Comparison of ENCODE assay signal across 18 cellular contexts in the genomic region with DNA sequence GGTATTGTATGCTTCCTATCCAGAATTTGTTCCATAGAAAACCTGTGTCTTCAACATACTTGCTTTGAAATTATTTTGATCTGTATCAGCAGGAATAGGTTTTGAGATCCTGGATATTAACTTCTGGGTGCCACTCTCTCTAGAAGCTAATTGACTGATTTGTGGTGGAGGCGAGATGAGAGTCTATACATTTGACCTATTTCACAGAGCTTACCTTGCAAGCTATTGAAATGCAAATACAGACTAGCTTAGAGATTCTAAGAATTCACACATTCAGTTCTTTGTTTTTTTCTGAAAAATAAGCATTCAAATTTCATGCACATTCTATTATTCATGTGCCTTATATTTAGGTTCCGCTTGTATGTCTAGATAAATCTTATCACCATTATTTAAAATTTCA.
DNase-seq lines count a peak whose midpoint lies in the region; ATAC-seq, FAIRE-seq and TF ChIP-seq lines count a peak whose summit lies in the region.
"Had no signal": no experiment of that assay in that cellular context is flagged by ENCODE, and none has a peak within 500 bp of the region (broad histone marks: within the 10 kb centered on the region; RNA-seq: fewer than 3 reads in every experiment).

No MANE protein-coding gene starts in this region.

- BruUV-seq in endothelial cell of umbilical vein (replicated peaks; lab: Mats Ljungman, UMichigan), result no TSS peak

- intact Hi-C loops in endothelial cell of umbilical vein (cut with micrococcal nuclease), result loop anchor here (10.0 kb wide), 2 partner anchors 462 to 1368 kb away; no protein-coding TSS in a partner anchor

- no peak overlapping the region for H3K4me3 ChIP-seq in KMS-11 (IDR thresholded peaks at IDR 0.05; ENCODE audit: insufficient read depth, low read depth, low read length)
- no peak overlapping the region for H3K4me3 ChIP-seq in endothelial cell of umbilical vein (replicated peaks in 1 of 3; ENCODE audit: insufficient read depth in 1 of 3, low read depth in 1 of 3, low read length in 3 of 3)

- H3K36me3 Mint-ChIP-seq in activated naive CD4-positive, alpha-beta T cell treated with anti-CD3 and anti-CD28 coated beads, Interleukin-2, amount 10 ng/mL, durations not matched to agents 7 days and 5 days, result peaks cover 20% of the 10 kb centered on the region
- no peaks in the 10 kb centered on the region for H3K36me3 Mint-ChIP-seq in stimulated activated effector memory CD8-positive, alpha-beta T cell treated with anti-CD3 and anti-CD28 coated beads, Interleukin-12 subunit alpha, Interleukin-12 subunit beta, amount 100 ng/mL, for 72 hours
- H3K36me3 Mint-ChIP-seq: CD4-positive, alpha-beta memory T cell had no signal

- TF ChIP-seq POLR2A in endothelial cell of umbilical vein (IDR thresholded peaks at IDR 0.05; ENCODE audit: low read depth, low read length), result no peak

- H3K36me3 ChIP-seq in KMS-11 (ENCODE audit: insufficient read depth), result no peaks in the 10 kb centered on the region
- H3K36me3 ChIP-seq in endothelial cell of umbilical vein (ENCODE audit: control insufficient read depth in 2 of 2, extremely low read depth in 1 of 2, insufficient read depth in 2 of 2, low read length in 2 of 2), result no peaks in the 10 kb centered on the region

- no peaks in the 10 kb centered on the region for H3K79me2 ChIP-seq in KMS-11 (ENCODE audit: insufficient read depth, low read depth)
- peaks cover 41% of the 10 kb centered on the region for H3K79me2 ChIP-seq in endothelial cell of umbilical vein (ENCODE audit: control insufficient read depth, insufficient read depth, low read length)

- H2AFZ ChIP-seq in KMS-11 (ENCODE audit: low read depth) (no peak overlapping the region), endothelial cell of umbilical vein (ENCODE audit: low read depth, low read length) (no peak overlapping the region)

- peak overlapping the region; percentile 24 for H3K27ac Mint-ChIP-seq in activated naive CD4-positive, alpha-beta T cell treated with anti-CD3 and anti-CD28 coated beads, Interleukin-2, amount 10 ng/mL, durations not matched to agents 7 days and 5 days
- peak overlapping the region; percentile 57 for H3K27ac Mint-ChIP-seq in stimulated activated effector memory CD8-positive, alpha-beta T cell treated with anti-CD3 and anti-CD28 coated beads, Interleukin-12 subunit alpha, Interleukin-12 subunit beta, amount 100 ng/mL, for 72 hours
- H3K27ac Mint-ChIP-seq: CD4-positive, alpha-beta memory T cell had no signal

- dilution Hi-C loops in endothelial cell of umbilical vein (cut with MboI; ENCODE audit: extremely low pct_ligation_motif_present, low sequenced_read_pairs), result no loop called here

- no peak for FAIRE-seq in endothelial cell of umbilical vein (lab: Jason Lieb, UNC)
- FAIRE-seq: D721Med, GM19239 had no signal

- no peak overlapping the region for H3K27ac ChIP-seq in KMS-11
- peak overlapping the region; percentile 84 for H3K27ac ChIP-seq in endothelial cell of umbilical vein (ENCODE audit: insufficient read depth, low read depth, low read length)
- H3K27ac ChIP-seq: HL-60 had no signal

- H3K4me1 Mint-ChIP-seq in activated naive CD4-positive, alpha-beta T cell treated with anti-CD3 and anti-CD28 coated beads, Interleukin-2, amount 10 ng/mL, durations not matched to agents 7 days and 5 days, result peaks cover 54% of the 10 kb centered on the region
- H3K4me1 Mint-ChIP-seq in stimulated activated effector memory CD8-positive, alpha-beta T cell treated with anti-CD3 and anti-CD28 coated beads, Interleukin-12 subunit alpha, Interleukin-12 subunit beta, amount 100 ng/mL, for 72 hours, result peaks cover 56% of the 10 kb centered on the region

- ATAC-seq in stimulated activated effector memory CD8-positive, alpha-beta T cell treated with anti-CD3 and anti-CD28 coated beads, Interleukin-12 subunit alpha, Interleukin-12 subunit beta, amount 100 ng/mL, for 72 hours, result no peak
- ATAC-seq: PC-3 had no signal

- POLR2A ChIA-PET in endothelial cell of umbilical vein (lab: Charles Lee), result interaction anchor here (5.7 kb wide), 1 partner anchor 13 kb away, joined by 76 read pairs; no protein-coding TSS in a partner anchor

- CTCF ChIA-PET in activated naive CD4-positive, alpha-beta T cell treated with anti-CD3 and anti-CD28 coated beads, Interleukin-2, amount 10 ng/mL, durations not matched to agents 7 days and 5 days (lab: Charles Lee), result interaction anchor here (2.4 to 5.8 kb wide), 2 partner anchors 12 to 21 kb away, joined by 8 to 24 read pairs; no protein-coding TSS in a partner anchor
- CTCF ChIA-PET in endothelial cell of umbilical vein (lab: Charles Lee), result interaction anchor here (0.9 to 5.9 kb wide), 4 partner anchors 7 to 23 kb away, joined by 3 to 63 read pairs (median 4); no protein-coding TSS in a partner anchor

- peaks cover 59% of the 10 kb centered on the region for H3K4me1 ChIP-seq in KMS-11 (ENCODE audit: low read depth, poor library complexity, severe bottlenecking)
- peaks cover 29% of the 10 kb centered on the region for H3K4me1 ChIP-seq in endothelial cell of umbilical vein (ENCODE audit: control insufficient read depth, extremely low read depth, insufficient read depth, low read length)

- H4K20me1 ChIP-seq in KMS-11 (ENCODE audit: insufficient read depth) (no peaks in the 10 kb centered on the region), endothelial cell of umbilical vein (replicated peaks; ENCODE audit: control insufficient read depth, extremely low read depth, insufficient read depth, low read length) (no peaks in the 10 kb centered on the region)

- no peaks in the 10 kb centered on the region for H3K9me1 ChIP-seq in endothelial cell of umbilical vein (replicated peaks; ENCODE audit: control insufficient read depth, extremely low read depth, insufficient read depth, low read length)

- H3K27me3 ChIP-seq in KMS-11 (ENCODE audit: insufficient read depth, low read depth) (no peaks in the 10 kb centered on the region), endothelial cell of umbilical vein (ENCODE audit: control insufficient read depth in 2 of 2, insufficient read depth in 2 of 2, low read length in 2 of 2) (no peaks in the 10 kb centered on the region)

- TF ChIP-seq CTCF in KMS-11 (conservative IDR thresholded peaks at IDR 0.05; ENCODE audit: low read depth, low read length), result no peak
- no peak for TF ChIP-seq CTCF in endothelial cell of umbilical vein (IDR thresholded peaks at IDR 0.05; ENCODE audit: extremely low read depth in 1 of 2, insufficient read depth in 1 of 2, low read depth in 1 of 2, low read length in 2 of 2)

- peaks cover 2% of the 10 kb centered on the region for H3K9me3 Mint-ChIP-seq in activated naive CD4-positive, alpha-beta T cell treated with anti-CD3 and anti-CD28 coated beads, Interleukin-2, amount 10 ng/mL, durations not matched to agents 7 days and 5 days
- no peaks in the 10 kb centered on the region for H3K9me3 Mint-ChIP-seq in stimulated activated effector memory CD8-positive, alpha-beta T cell treated with anti-CD3 and anti-CD28 coated beads, Interleukin-12 subunit alpha, Interleukin-12 subunit beta, amount 100 ng/mL, for 72 hours

- DNase-seq in activated naive CD4-positive, alpha-beta T cell treated with anti-CD3 and anti-CD28 coated beads, Interleukin-2, amount 10 ng/mL, durations not matched to agents 7 days and 5 days, result no peak
- DNase-seq in activated naive CD4-positive, alpha-beta T cell (lab: John Stamatoyannopoulos, UW), result no peak
- DNase-seq in endothelial cell of umbilical vein (ENCODE audit: low read depth, low spot score), result no peak
- no peak for DNase-seq in stimulated activated effector memory CD8-positive, alpha-beta T cell treated with anti-CD3 and anti-CD28 coated beads, Interleukin-12 subunit alpha, Interleukin-12 subunit beta, amount 100 ng/mL, for 72 hours (ENCODE audit: low spot score in 2 of 2)
- DNase-seq in GM19240 (ENCODE audit: insufficient read length, low spot score), result no peak
- DNase-seq in EL, result no peak
- DNase-seq: ACHN; CD4-positive, alpha-beta memory T cell; DND-41; GF-D8; KBM-7; NCI-H1092; NCI-H69; PC-3 had no signal

- peak overlapping the region; percentile 7; the same call in 1 of the 2 replicates for H3K4me2 ChIP-seq in KMS-11
- H3K4me2 ChIP-seq in endothelial cell of umbilical vein (ENCODE audit: insufficient read depth, low read length), result no peak overlapping the region

- no peaks in the 10 kb centered on the region for H3K27me3 Mint-ChIP-seq in activated naive CD4-positive, alpha-beta T cell treated with anti-CD3 and anti-CD28 coated beads, Interleukin-2, amount 10 ng/mL, durations not matched to agents 7 days and 5 days

- H3K9ac ChIP-seq in KMS-11, result no peak overlapping the region
- no peak overlapping the region for H3K9ac ChIP-seq in endothelial cell of umbilical vein (replicated peaks; ENCODE audit: extremely low read depth, insufficient read depth, low read length)

- H3K9me3 ChIP-seq in endothelial cell of umbilical vein (replicated peaks; ENCODE audit: control insufficient read depth, insufficient read depth, low read length), result no peaks in the 10 kb centered on the region

- H3K4me3 Mint-ChIP-seq in activated naive CD4-positive, alpha-beta T cell treated with anti-CD3 and anti-CD28 coated beads, Interleukin-2, amount 10 ng/mL, durations not matched to agents 7 days and 5 days, result no peak overlapping the region
- peak overlapping the region; percentile 39 for H3K4me3 Mint-ChIP-seq in stimulated activated effector memory CD8-positive, alpha-beta T cell treated with anti-CD3 and anti-CD28 coated beads, Interleukin-12 subunit alpha, Interleukin-12 subunit beta, amount 100 ng/mL, for 72 hours
- H3K4me3 Mint-ChIP-seq: CD4-positive, alpha-beta memory T cell had no signal

TF ChIP-seq in endothelial cell of umbilical vein, 7 proteins besides CTCF, POLR2A, EP300 and RAD21:
- TF ChIP-seq EZH2 (IDR thresholded peaks at IDR 0.05; ENCODE audit: borderline replicate concordance, low read depth, low read length, severe bottlenecking) (no peak), FOS (IDR thresholded peaks at IDR 0.05; ENCODE audit: borderline replicate concordance, insufficient read depth, low read length) (no peak), POLR2AphosphoS5 (IDR thresholded peaks at IDR 0.05; ENCODE audit: insufficient read depth, low read depth, low read length) (no peak), GATA2 (IDR thresholded peaks at IDR 0.05; ENCODE audit: insufficient read depth, insufficient read length, low read depth, low read length) (no peak), JUN (IDR thresholded peaks at IDR 0.05; ENCODE audit: borderline replicate concordance, insufficient read depth, insufficient read length, low read depth) (no peak), MYC (IDR thresholded peaks at IDR 0.05; ENCODE audit: low read depth, low read length) (no peak)
- TF ChIP-seq, protein P1, sequence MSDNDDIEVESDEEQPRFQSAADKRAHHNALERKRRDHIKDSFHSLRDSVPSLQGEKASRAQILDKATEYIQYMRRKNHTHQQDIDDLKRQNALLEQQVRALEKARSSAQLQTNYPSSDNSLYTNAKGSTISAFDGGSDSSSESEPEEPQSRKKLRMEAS (IDR thresholded peaks at IDR 0.05; ENCODE audit: insufficient read depth, insufficient read length), result no peak
